8 cellular contexts compared by ENCODE assay signal in genomic region chr17:72719582-72720493, GRCh38.
A peak's percentile ranks its signal among the peaks of the same experiment; 100 is the strongest.
DNase-seq lines count a peak whose midpoint lies in the region; ATAC-seq and TF ChIP-seq lines count a peak whose summit lies in the region.

No MANE protein-coding gene starts in this region.

- H3K27me3 ChIP-seq in HL-60 (ENCODE audit: insufficient read depth, poor library complexity, severe bottlenecking): no peaks in the 10 kb centered on the region

- no peaks in the 10 kb centered on the region for H3K9me3 Mint-ChIP-seq in immature natural killer cell

- peaks cover 5 to 15% (median 7%) of the 10 kb centered on the region in 3 donors for H3K36me3 Mint-ChIP-seq in immature natural killer cell

- H3K27me3 Mint-ChIP-seq in immature natural killer cell (ENCODE audit: low read depth in 3 of 3): peaks cover 0 to 2% (median 1%) of the 10 kb centered on the region in 3 donors

- DNase-seq in HL-60 (ENCODE audit: low read depth in 1 of 2, low spot score in 1 of 2) (peak; percentile 67 to 84), immature natural killer cell (peak; percentile 64 to 68 (median 66)), HPDE6-E6E7 (ENCODE audit: extremely low spot score) (no peak), left ventricle myocardium superior (no peak)
- peak; percentile 23 to 24 for DNase-seq in activated CD4-positive, alpha-beta T cell treated with anti-CD3 and anti-CD28 coated beads, Interleukin-2, amount 50 U/mL, for 4 hours
- DNase-seq in stimulated activated naive CD4-positive, alpha-beta T cell treated with Interleukin-2 at 50 U/mL for 16 hours (lab: John Stamatoyannopoulos, UW): peak; percentile 38

- H3K4me3 ChIP-seq in HL-60 (replicated peaks; ENCODE audit: insufficient read depth, low read length): peak overlapping the region; percentile 20

- peak overlapping the region; percentile 46 to 93 (median 80) for H3K27ac Mint-ChIP-seq in immature natural killer cell

- TF ChIP-seq CTCF in HL-60 (IDR thresholded peaks at IDR 0.05; ENCODE audit: insufficient read depth, low read length): no peak

- peaks cover 19 to 22% of the 10 kb centered on the region in 2 donors for H3K4me1 Mint-ChIP-seq in immature natural killer cell

- H3K4me3 Mint-ChIP-seq in immature natural killer cell: peak overlapping the region; percentile 72 to 85 (median 76)

- peak overlapping the region; percentile 79 for H3K27ac ChIP-seq in HL-60 (replicated peaks)

- no peak for ATAC-seq in left ventricle myocardium superior
- ATAC-seq in GM18517 (IDR thresholded peaks at IDR 0.05; ENCODE audit: unreplicated experiment): no peak
- ATAC-seq in GM21737 (IDR thresholded peaks at IDR 0.05; ENCODE audit: unreplicated experiment): no peak

- intact Hi-C loops in left ventricle myocardium superior (cut with micrococcal nuclease): loop anchor here (10.0 kb wide), 2 partner anchors 435 to 465 kb away; no protein-coding TSS in a partner anchor

Comparison
In these comparisons a context has a peak if more than half of its experiments do, and no peak if none do; other contexts are left out.
1. DNase-seq: peak in HL-60 (2 of 2), activated CD4-positive, alpha-beta T cell treated with anti-CD3 and anti-CD28 coated beads, Interleukin-2, amount 50 U/mL, for 4 hours (2 of 2), immature natural killer cell (3 of 3) and stimulated activated naive CD4-positive, alpha-beta T cell treated with Interleukin-2 at 50 U/mL for 16 hours (single experiment); none in HPDE6-E6E7 (single experiment) and left ventricle myocardium superior (single experiment).